ENCODE assay signal across 7 cellular contexts in the genomic region with DNA sequence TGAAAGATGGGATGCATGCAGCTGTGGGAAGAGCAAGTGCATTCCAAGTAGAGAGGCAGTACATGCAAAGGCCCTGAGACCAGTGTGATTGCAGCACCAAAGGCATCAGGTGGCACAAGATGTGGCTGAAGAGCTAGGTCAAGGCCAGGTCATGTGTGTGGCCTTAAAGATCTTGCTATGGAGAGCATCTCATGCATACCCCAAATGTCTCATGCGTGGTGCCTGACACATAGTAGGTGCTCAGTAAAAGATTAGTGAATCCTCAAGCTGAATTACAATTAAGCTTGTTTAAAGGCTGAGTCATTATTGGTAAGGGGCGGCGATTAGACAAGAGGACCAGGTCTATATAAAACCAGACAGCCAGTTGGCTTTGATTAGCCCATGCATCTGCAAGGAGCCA.
"Had no signal": no experiment of that assay in that cellular context is flagged by ENCODE, and none has a peak within 500 bp of the region (broad histone marks: within the 10 kb centered on the region; RNA-seq: fewer than 3 reads in every experiment).

No MANE protein-coding gene starts in this region.

- H3K36me3 ChIP-seq: HAP-1 had no signal

- DNase-seq: GM23248, GOT3, H7, IMR-90, KG1 had no signal

- H3K4me3 ChIP-seq: GM23248, HAP-1, K562 had no signal

- H2AFZ ChIP-seq: GM23248 had no signal

- H3K27ac ChIP-seq: GM23248 had no signal

- H3K4me1 ChIP-seq: HAP-1 had no signal
